In the genomic region with DNA sequence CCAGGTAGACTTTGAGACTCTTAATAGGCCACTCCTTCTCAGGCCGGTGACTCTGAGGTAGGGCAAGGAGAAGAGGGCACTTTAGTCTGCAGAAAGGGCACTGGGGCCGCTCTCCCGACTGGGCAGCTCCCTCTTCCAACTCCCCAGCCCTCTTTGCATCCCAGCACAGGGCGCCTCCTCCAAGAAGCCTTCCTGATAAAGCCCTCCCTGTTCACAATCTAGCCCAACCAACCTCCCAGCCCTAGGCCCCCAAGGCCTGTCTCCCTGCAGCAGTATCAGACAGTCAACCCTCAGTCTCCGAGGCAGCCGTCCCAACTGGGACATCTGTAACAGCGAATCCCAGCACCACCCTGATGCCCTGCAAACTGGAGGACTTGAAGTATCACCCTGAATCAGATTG, we compare ENCODE assay signal across 22 cellular contexts.
"Had no signal": no experiment of that assay in that cellular context is flagged by ENCODE, and none has a peak within 500 bp of the region (broad histone marks: within the 10 kb centered on the region; RNA-seq: fewer than 3 reads in every experiment).

No MANE protein-coding gene starts in this region.

- H3K27me3 Mint-ChIP-seq: type B pancreatic cell had no signal

- H3K4me1 Mint-ChIP-seq: WTC11 had no signal

- H3K27ac Mint-ChIP-seq: T-helper 2 cell treated with Interferon-gamma antibody and Interleukin-4, amounts not matched to agents 5 μg/mL and 100 μg/mL, for 36 hours; type B pancreatic cell; WTC11 had no signal

- DNase-seq: activated CD4-positive, alpha-beta T cell treated with anti-CD3 and anti-CD28 coated beads for 48 hours; activated CD8-positive, alpha-beta memory T cell treated with anti-CD3 and anti-CD28 coated beads, Interleukin-2, amount 50 U/mL, for 4 hours; activated gamma-delta T cell treated with Interleukin-2 at 50 U/mL for 16 hours; cerebellar nuclear complex; cortex of kidney; gastrocnemius medialis; heart left ventricle; kidney glomerular epithelial cell; left ventricle myocardium inferior; mammary epithelial cell; right lobe of liver; small intestine; stimulated activated CD4-positive, alpha-beta T cell treated with anti-CD3 and anti-CD28 coated beads, Interleukin-4, amount 100 ng/mL, for 1 hour; SW 1271; testis had no signal

- ATAC-seq: esophagus mucosa, gastrocnemius medialis, right lobe of liver, WTC11 had no signal

- H3K27me3 ChIP-seq: ascending aorta, gastrocnemius medialis, heart left ventricle, neutrophil, right lobe of liver, testis had no signal

- H3K9me3 Mint-ChIP-seq: T-helper 2 cell treated with Interferon-gamma antibody and Interleukin-4, amounts not matched to agents 5 μg/mL and 100 μg/mL, for 36 hours; type B pancreatic cell; WTC11 had no signal

- H3K4me1 ChIP-seq: ascending aorta, gastrocnemius medialis, parathyroid adenoma, right lobe of liver had no signal

- H3K4me3 ChIP-seq: ascending aorta, gastrocnemius medialis, heart left ventricle, left ventricle myocardium inferior, right lobe of liver, testis had no signal

- H3K27ac ChIP-seq: ascending aorta, gastrocnemius medialis, parathyroid adenoma, right lobe of liver, testis had no signal

- H3K9me3 ChIP-seq: ascending aorta, gastrocnemius medialis, heart left ventricle, left ventricle myocardium inferior, right lobe of liver, testis had no signal

- H3K4me3 Mint-ChIP-seq: T-helper 2 cell treated with Interferon-gamma antibody and Interleukin-4, amounts not matched to agents 5 μg/mL and 100 μg/mL, for 36 hours; type B pancreatic cell; WTC11 had no signal
